Comparison of ENCODE assay signal across 21 cellular contexts in the genomic region with DNA sequence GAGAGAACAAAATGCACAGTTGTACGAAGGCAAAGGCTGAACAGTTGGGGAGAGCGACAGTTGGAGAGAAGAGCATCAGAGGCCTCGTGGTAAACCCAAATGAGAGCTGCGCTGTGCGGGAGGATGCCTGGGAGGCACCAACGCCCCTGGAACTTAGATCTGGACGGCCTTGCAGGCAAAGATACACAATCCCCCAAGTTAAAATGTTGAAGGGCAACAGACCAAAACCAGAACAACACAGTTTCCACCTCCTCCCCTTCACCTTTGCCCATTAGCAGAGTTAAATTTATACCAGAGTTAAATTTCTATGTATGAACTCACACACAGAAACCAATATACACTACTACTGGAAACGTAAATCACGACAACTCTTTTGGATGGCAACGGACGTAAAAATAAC.
A peak's percentile ranks its signal among the peaks of the same experiment; 100 is the strongest.
DNase-seq lines count a peak whose midpoint lies in the region; ATAC-seq, FAIRE-seq and TF ChIP-seq lines count a peak whose summit lies in the region.
"Had no signal": no experiment of that assay in that cellular context is flagged by ENCODE, and none has a peak within 500 bp of the region (broad histone marks: within the 10 kb centered on the region; RNA-seq: fewer than 3 reads in every experiment).

No MANE protein-coding gene starts in this region.

- no peaks in the 10 kb centered on the region for H3K36me3 Mint-ChIP-seq in nephron (ENCODE audit: low read depth)

- FAIRE-seq in kidney (lab: Jason Lieb, UNC) (peak; percentile 74), small intestine (lab: Jason Lieb, UNC) (no peak)
- FAIRE-seq: GM12892, H54 had no signal

- TF ChIP-seq CTCF in kidney (IDR thresholded peaks at IDR 0.05; ENCODE audit: borderline replicate concordance, extremely low read depth, insufficient read depth) (no peak), nephron (IDR thresholded peaks at IDR 0.05; ENCODE audit: unreplicated experiment in 3 of 3) (no peak), omental fat pad (IDR thresholded peaks at IDR 0.05) (no peak)

- H3K9me3 ChIP-seq in kidney (ENCODE audit: control insufficient read depth in 1 of 2, low read length in 2 of 2): no peaks in the 10 kb centered on the region
- no peaks in the 10 kb centered on the region for H3K9me3 ChIP-seq in small intestine (ENCODE audit: control insufficient read depth, low read depth)
- H3K9me3 ChIP-seq: Caco-2 had no signal

- peaks cover 50% of the 10 kb centered on the region for H3K4me1 Mint-ChIP-seq in nephron
- H3K4me1 Mint-ChIP-seq: B cell had no signal

- intact Hi-C loops in kidney (cut with DNase I): no loop called here

- H3K27me3 ChIP-seq in small intestine (ENCODE audit: control insufficient read depth in 2 of 2, insufficient read depth in 2 of 2, low read length in 2 of 2): no peaks in the 10 kb centered on the region

- H3K36me3 ChIP-seq in kidney (ENCODE audit: control insufficient read depth in 1 of 2, insufficient read depth in 2 of 2, low read length in 2 of 2): no peaks in the 10 kb centered on the region
- no peaks in the 10 kb centered on the region for H3K36me3 ChIP-seq in small intestine (ENCODE audit: control insufficient read depth in 2 of 2, insufficient read depth in 2 of 2, low read length in 2 of 2)

- peak; percentile 27 for DNase-seq in Ammon's horn (ENCODE audit: low spot score)
- DNase-seq in Caki2 (ENCODE audit: low read depth): peak; percentile 22
- no peak for DNase-seq in kidney
- DNase-seq in HK-2 (ENCODE audit: unreplicated experiment): no peak
- DNase-seq in omental fat pad (ENCODE audit: low spot score): no peak
- no peak for DNase-seq in small intestine
- DNase-seq: 8988T; Caco-2; CD4-positive, alpha-beta T cell; DMS153; DMS79; GDM1; HCEC 1CT had no signal

- no peaks in the 10 kb centered on the region for H3K9me3 Mint-ChIP-seq in nephron
- H3K9me3 Mint-ChIP-seq: CD4-positive, alpha-beta T cell; GM23338 had no signal

- H3K4me3 Mint-ChIP-seq in nephron: peak overlapping the region in 1 of 3 experiments; percentile 15
- H3K4me3 Mint-ChIP-seq: B cell; CD4-positive, alpha-beta T cell; GM23338 had no signal

- no peak for ATAC-seq in HG02884 (IDR thresholded peaks at IDR 0.05; ENCODE audit: unreplicated experiment)
- ATAC-seq in omental fat pad (ENCODE audit: low FRiP score): no peak

- H3K27me3 Mint-ChIP-seq in nephron (ENCODE audit: low read depth): peaks cover 22% of the 10 kb centered on the region
- H3K27me3 Mint-ChIP-seq: CD4-positive, alpha-beta T cell had no signal

- H3K9ac ChIP-seq in kidney (ENCODE audit: low read length in 2 of 2): no peak overlapping the region

- in situ Hi-C loops in Caki2 (cut with HindIII; ENCODE audit: low pct_unique_long_range_greater_than_20kb, low sequenced_read_pairs): no loop called here

- H3K27ac ChIP-seq in kidney (ENCODE audit: low read depth in 2 of 2, low read length in 2 of 2) (peak overlapping the region in 1 of 2 donors; percentile 56), small intestine (ENCODE audit: low read depth in 1 of 2, low read length in 1 of 2) (no peak overlapping the region)
- H3K27ac ChIP-seq: C4-2B, HL-60 had no signal

- 80 to 91% (median 86%) methylated on average over 11 of the region's 11 CpGs for WGBS in small intestine, 3 donors

- H3K4me1 ChIP-seq in kidney (ENCODE audit: control insufficient read depth in 1 of 2, insufficient read depth in 1 of 2, low read depth in 1 of 2, low read length in 2 of 2) (peaks cover 24 to 50% of the 10 kb centered on the region in 2 donors), small intestine (ENCODE audit: control insufficient read depth in 2 of 2, insufficient read depth in 1 of 2, low read depth in 1 of 2, low read length in 1 of 2) (no peaks in the 10 kb centered on the region)
- H3K4me1 ChIP-seq: Caco-2 had no signal

- peak overlapping the region; percentile 68 to 87 (median 84) for H3K27ac Mint-ChIP-seq in nephron
- H3K27ac Mint-ChIP-seq: B cell; CD4-positive, alpha-beta T cell; GM23338 had no signal

- H3K4me3 ChIP-seq in kidney (ENCODE audit: low read length in 2 of 2) (no peak overlapping the region), small intestine (ENCODE audit: low read depth in 1 of 2, low read length in 2 of 2) (no peak overlapping the region)
- H3K4me3 ChIP-seq: GM23338 had no signal

Comparison
In these comparisons a context has a peak if more than half of its experiments do, and no peak if none do; other contexts are left out.
1. DNase-seq: peak in Ammon's horn (single experiment) and Caki2 (single experiment); none in kidney (single experiment), HK-2 (single experiment), omental fat pad (single experiment) and small intestine (single experiment).